In genomic region chr3:193930247-193930646, GRCh38 we compare ENCODE assay signal across 21 cellular contexts.
"Had no signal": no experiment of that assay in that cellular context is flagged by ENCODE, and none has a peak within 500 bp of the region (broad histone marks: within the 10 kb centered on the region; RNA-seq: fewer than 3 reads in every experiment).

No MANE protein-coding gene starts in this region.

- H2AFZ ChIP-seq: hepatocyte, parathyroid adenoma had no signal

- H3K9me3 ChIP-seq: mucosa of descending colon, psoas muscle, right lobe of liver, tibial nerve, uterus had no signal

- H3K9ac ChIP-seq: parathyroid adenoma had no signal

- H3K27me3 ChIP-seq: hepatocyte, right lobe of liver, tibial nerve, uterus had no signal

- ATAC-seq: mucosa of descending colon; naive thymus-derived CD8-positive, alpha-beta T cell; psoas muscle; right lobe of liver; stimulated activated memory B cell treated with anti-CD40 and anti-IgM and Interleukin-4, amounts not matched to agents 10 μg/mL and 1 μg/mL and 100 μg/mL, for 72 hours; stimulated activated naive CD8-positive, alpha-beta T cell treated with anti-CD3 and anti-CD28 coated beads, Interleukin-15, amount 100 ng/mL, for 72 hours had no signal

- H3K4me2 ChIP-seq: hepatocyte, smooth muscle cell had no signal

- H3K79me2 ChIP-seq: hepatocyte, parathyroid adenoma had no signal

- DNase-seq: left ventricle myocardium inferior; midbrain; mucosa of descending colon; naive thymus-derived CD8-positive, alpha-beta T cell; nucleus accumbens; psoas muscle; right lobe of liver; stimulated activated CD4-positive, alpha-beta T cell treated with anti-CD3 and anti-CD28 coated beads, Interleukin-1b, Interleukin-23, amount 100 ng/mL, for 48 hours; stimulated activated CD4-positive, alpha-beta T cell treated with anti-CD3 and anti-CD28 coated beads, Interleukin-2, amount 100 ng/mL, for 48 hours; stimulated activated CD4-positive, alpha-beta T cell treated with anti-CD3 and anti-CD28 coated beads, Interleukin-4, amount 100 ng/mL, for 4 hours; stimulated activated CD8-positive, alpha-beta memory T cell treated with anti-CD3 and anti-CD28 coated beads, Interleukin-4, amount 100 ng/mL, for 48 hours; stimulated activated naive CD4-positive, alpha-beta T cell treated with Interleukin-2 at 50 U/mL for 16 hours; stimulated activated naive CD8-positive, alpha-beta T cell treated with anti-CD3 and anti-CD28 coated beads, Interleukin-15, amount 100 ng/mL, for 72 hours; substantia nigra; uterus had no signal

- H3K36me3 ChIP-seq: left ventricle myocardium inferior, right lobe of liver, tibial nerve, uterus had no signal

- H3K27ac ChIP-seq: hepatocyte, left ventricle myocardium inferior, parathyroid adenoma, psoas muscle, right lobe of liver, tibial nerve, uterus had no signal

- H3K4me1 ChIP-seq: left ventricle myocardium inferior, parathyroid adenoma, psoas muscle, right lobe of liver, uterus had no signal

- H3K4me3 ChIP-seq: hepatocyte, left ventricle myocardium inferior, lung, mucosa of descending colon, psoas muscle, right lobe of liver, smooth muscle cell, tibial nerve, uterus had no signal
